Comparison of ENCODE assay signal across 16 cellular contexts in the genomic region with DNA sequence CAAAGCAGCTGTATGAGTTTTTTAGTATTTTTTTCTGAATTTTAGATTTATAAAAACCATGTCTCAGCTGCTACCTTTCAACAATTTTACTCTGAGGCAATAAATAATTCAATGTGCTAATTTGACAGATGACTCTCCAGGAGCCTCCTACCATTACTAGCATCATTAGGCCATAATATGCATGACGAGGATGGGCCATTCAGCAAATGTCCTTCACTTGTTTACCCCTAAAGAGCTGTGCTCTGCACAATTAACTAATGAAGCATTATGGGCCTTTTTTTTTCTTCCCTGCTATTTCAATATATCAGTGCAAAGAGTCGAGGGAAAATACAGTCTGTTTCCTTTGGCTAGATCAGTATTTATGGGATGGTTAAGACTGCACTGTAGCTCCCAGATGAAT.
DNase-seq lines count a peak whose midpoint lies in the region; ATAC-seq and TF ChIP-seq lines count a peak whose summit lies in the region.
"Had no signal": no experiment of that assay in that cellular context is flagged by ENCODE, and none has a peak within 500 bp of the region (broad histone marks: within the 10 kb centered on the region; RNA-seq: fewer than 3 reads in every experiment).

No MANE protein-coding gene starts in this region.

- peak overlapping the region; percentile 22 for H3K4me3 Mint-ChIP-seq in glutamatergic neuron (ENCODE audit: unreplicated experiment)
- H3K4me3 Mint-ChIP-seq: IgD-negative memory B cell had no signal

- ATAC-seq in GM18519 (IDR thresholded peaks at IDR 0.05; ENCODE audit: low FRiP score, unreplicated experiment) (no peak), HG02885 (IDR thresholded peaks at IDR 0.05; ENCODE audit: poor library complexity, unreplicated experiment) (no peak)
- ATAC-seq: PC-3 had no signal

- peaks cover 2% of the 10 kb centered on the region for H3K27me3 Mint-ChIP-seq in glutamatergic neuron (ENCODE audit: unreplicated experiment)
- H3K27me3 Mint-ChIP-seq: IgD-negative memory B cell had no signal

- no peak for TF ChIP-seq CTCF in glutamatergic neuron (IDR thresholded peaks at IDR 0.05; ENCODE audit: partially characterized antibody, unreplicated experiment)

- peaks cover 3% of the 10 kb centered on the region for H3K9me3 Mint-ChIP-seq in glutamatergic neuron (ENCODE audit: unreplicated experiment)

- no peaks in the 10 kb centered on the region for H3K36me3 Mint-ChIP-seq in glutamatergic neuron (ENCODE audit: unreplicated experiment)
- H3K36me3 Mint-ChIP-seq: IgD-negative memory B cell had no signal

- DNase-seq in NCI-H1092 treated with DMSO at 0.1 percent for 48 hours (lab: John Stamatoyannopoulos, UW) (peak; percentile 91), NCI-H146 (lab: John Stamatoyannopoulos, UW) (peak; percentile 75), NCI-H446 (lab: John Stamatoyannopoulos, UW) (peak; percentile 15 to 64), glutamatergic neuron (no peak), NCI-H526 (lab: John Stamatoyannopoulos, UW) (no peak)
- DNase-seq: AML-193, Caco-2, GDM1, H7, NCI-H2029, NCI-H510A, PC-3, T-helper 9 cell had no signal

- peak overlapping the region; percentile 80 for H3K27ac Mint-ChIP-seq in glutamatergic neuron (ENCODE audit: unreplicated experiment)
- H3K27ac Mint-ChIP-seq: IgD-negative memory B cell had no signal

- H3K4me1 Mint-ChIP-seq in glutamatergic neuron (ENCODE audit: low read depth, unreplicated experiment) = peaks cover 26% of the 10 kb centered on the region
- H3K4me1 Mint-ChIP-seq: IgD-negative memory B cell had no signal

Comparison
In these comparisons a context has a peak if more than half of its experiments do, and no peak if none do; other contexts are left out.
1. DNase-seq: peak in NCI-H1092 treated with DMSO at 0.1 percent for 48 hours (single experiment), NCI-H146 (single experiment) and NCI-H446 (2 of 2); none in glutamatergic neuron (single experiment) and NCI-H526 (0 of 2).